Comparison of ENCODE assay signal across 13 cellular contexts in genomic region chr9:121840838-121841760, GRCh38.
DNase-seq lines count a peak whose midpoint lies in the region; FAIRE-seq and TF ChIP-seq lines count a peak whose summit lies in the region.
"Had no signal": no experiment of that assay in that cellular context is flagged by ENCODE, and none has a peak within 500 bp of the region (broad histone marks: within the 10 kb centered on the region; RNA-seq: fewer than 3 reads in every experiment).

No MANE protein-coding gene starts in this region.

- TF ChIP-seq CTCF in OCI-LY7 (conservative IDR thresholded peaks at IDR 0.05; ENCODE audit: low read length): no peak
- TF ChIP-seq CTCF in kidney (IDR thresholded peaks at IDR 0.05; ENCODE audit: borderline replicate concordance, extremely low read depth, insufficient read depth): no peak

- FAIRE-seq in GM12892 (lab: Jason Lieb, UNC) (peak; percentile 50), kidney (lab: Jason Lieb, UNC) (no peak)
- FAIRE-seq: H1 had no signal

- H2AFZ ChIP-seq in OCI-LY7 (ENCODE audit: low read length): no peak overlapping the region

- no peaks in the 10 kb centered on the region; the same call in 1 of the 2 replicates for H3K27me3 ChIP-seq in HAP-1 (ENCODE audit: low read depth)

- DNase-seq in GM12892 (ENCODE audit: insufficient read length) (no peak), OCI-LY7 (ENCODE audit: low spot score) (peak; percentile 20), head of caudate nucleus (peak in 40 of 42 donors; percentile 50 to 92 (median 74)), midbrain (lab: John Stamatoyannopoulos, UW) (no peak), HAP-1 (ENCODE audit: low spot score in 2 of 2) (no peak), NCI-H128 (lab: John Stamatoyannopoulos, UW; ENCODE audit: unreplicated experiment) (no peak), kidney (no peak)
- peak; percentile 10 to 32 for DNase-seq in stimulated activated CD8-positive, alpha-beta memory T cell treated with anti-CD3 and anti-CD28 coated beads, Interleukin-15, amount 100 ng/mL, for 48 hours (ENCODE audit: low read depth in 2 of 2)
- DNase-seq: DND-41, NCI-H1436 treated with DMSO at 0.1 percent for 48 hours, SHP77, T1000 had no signal

- no peak overlapping the region for H3K27ac ChIP-seq in OCI-LY7 (ENCODE audit: low read depth, low read length, poor library complexity, severe bottlenecking)
- no peak overlapping the region for H3K27ac ChIP-seq in kidney (ENCODE audit: low read depth in 2 of 2, low read length in 2 of 2)

- no peak overlapping the region for H3K4me2 ChIP-seq in OCI-LY7 (ENCODE audit: low read length)

- H3K36me3 ChIP-seq in OCI-LY7 (ENCODE audit: insufficient read depth, low read length): no peaks in the 10 kb centered on the region; the same call in 1 of the 2 replicates
- H3K36me3 ChIP-seq in HAP-1 (replicated peaks): no peaks in the 10 kb centered on the region
- H3K36me3 ChIP-seq in kidney (ENCODE audit: control insufficient read depth in 1 of 2, insufficient read depth in 2 of 2, low read length in 2 of 2): no peaks in the 10 kb centered on the region

- TF ChIP-seq POLR2A in GM12892 (IDR thresholded peaks at IDR 0.05; ENCODE audit: low read depth, low read length): no peak

- H3K79me2 ChIP-seq in OCI-LY7 (ENCODE audit: insufficient read depth, low read depth, low read length): no peaks in the 10 kb centered on the region

- CTCF ChIA-PET in OCI-LY7 (lab: Charles Lee; ENCODE audit: unreplicated experiment): interaction anchor here (1.0 kb wide), 1 partner anchor 18 kb away, joined by 3 read pairs; no protein-coding TSS in a partner anchor

- H3K9ac ChIP-seq in kidney (ENCODE audit: low read length in 2 of 2): no peak overlapping the region

- in situ Hi-C loops in HAP-1 (cut with MboI; ENCODE audit: low sequenced_read_pairs): no loop called here

- H3K4me3 ChIP-seq in OCI-LY7 (ENCODE audit: low read depth, low read length, poor library complexity, severe bottlenecking) (no peak overlapping the region), HAP-1 (no peak overlapping the region), kidney (ENCODE audit: low read length in 2 of 2) (no peak overlapping the region)

- H3K9me3 ChIP-seq in OCI-LY7 (ENCODE audit: low read length) (peaks cover 10% of the 10 kb centered on the region; the same call in 1 of the 2 replicates), HAP-1 (no peaks in the 10 kb centered on the region), kidney (ENCODE audit: control insufficient read depth in 1 of 2, low read length in 2 of 2) (no peaks in the 10 kb centered on the region)

- POLR2A ChIA-PET in OCI-LY7 (lab: Charles Lee): no interaction called here

- intact Hi-C loops in OCI-LY7 (cut with micrococcal nuclease; ENCODE audit: unreplicated experiment): no loop called here
- intact Hi-C loops in head of caudate nucleus (cut with DNase I): no loop called here
- intact Hi-C loops in kidney (cut with DNase I): no loop called here

- no peaks in the 10 kb centered on the region for H3K9me2 ChIP-seq in OCI-LY7 (ENCODE audit: insufficient read depth, low read length)

- BruUV-seq in OCI-LY7 (replicated peaks; lab: Mats Ljungman, UMichigan): no TSS peak

- H4K20me1 ChIP-seq in OCI-LY7 (ENCODE audit: insufficient read depth, low read length): no peaks in the 10 kb centered on the region

- H3K4me1 ChIP-seq in OCI-LY7 (ENCODE audit: insufficient read depth, low read length, poor library complexity, severe bottlenecking) (peaks cover 15% of the 10 kb centered on the region), HAP-1 (no peaks in the 10 kb centered on the region), kidney (ENCODE audit: control insufficient read depth in 1 of 2, insufficient read depth in 1 of 2, low read depth in 1 of 2, low read length in 2 of 2) (peaks cover 0 to 4% of the 10 kb centered on the region in 2 donors)

Comparison
In these comparisons a context has a peak if more than half of its experiments do, and no peak if none do; other contexts are left out.
1. DNase-seq: peak in OCI-LY7 (single experiment), head of caudate nucleus (40 of 42) and stimulated activated CD8-positive, alpha-beta memory T cell treated with anti-CD3 and anti-CD28 coated beads, Interleukin-15, amount 100 ng/mL, for 48 hours (2 of 2); none in GM12892 (single experiment), midbrain (single experiment), HAP-1 (0 of 2), NCI-H128 (single experiment) and kidney (single experiment).